In genomic region chr9:125189361-125190289, GRCh38 we compare ENCODE assay signal across 8 cellular contexts. TPM values are rescaled to one million over a fixed set of nuclear protein-coding genes. Genes with fewer than 3 reads are reported as not detected.
DNase-seq lines count a peak whose midpoint lies in the region; ATAC-seq, FAIRE-seq and TF ChIP-seq lines count a peak whose summit lies in the region.

PPP6C (minus strand) TSS chr9:125189803; CDS start chr9:125189718, 85 bp downstream.

- no peaks in the 10 kb centered on the region for H3K36me3 ChIP-seq in BJ (ENCODE audit: control insufficient read depth, insufficient read depth, low read length)
- H3K36me3 ChIP-seq in colonic mucosa = no peaks in the 10 kb centered on the region

- peak; percentile 80 for TF ChIP-seq CTCF in BJ (IDR thresholded peaks at IDR 0.05; ENCODE audit: insufficient read depth, low read depth, low read length)
- peak; percentile 52 for TF ChIP-seq CTCF in colonic mucosa (IDR thresholded peaks at IDR 0.05)

- CTCF ChIA-PET in BJ (lab: Yijun Ruan, JAX) = no interaction called here

- DNase-seq in BJ (ENCODE audit: low read depth) (peak; percentile 76), GM19239 (ENCODE audit: insufficient read length, low spot score) (peak; percentile 93), NCI-H524 treated with DMSO at 0.1 percent for 48 hours (lab: John Stamatoyannopoulos, UW) (peak; percentile 88), colonic mucosa (peak; percentile 97), left colon (peak; percentile 98 to 99)
- peak; percentile 99 for DNase-seq in activated CD4-positive, alpha-beta T cell treated with anti-CD3 and anti-CD28 coated beads for 48 hours
- DNase-seq in stimulated activated CD4-positive, alpha-beta T cell treated with anti-CD3 and anti-CD28 coated beads, Interleukin-1b, Interleukin-23, amount 100 ng/mL, for 48 hours = peak; percentile 98

- peak within 1 kb of the TSS; percentile 100 for H3K4me3 ChIP-seq in BJ (ENCODE audit: low read depth, low read length)
- peak within 1 kb of the TSS; percentile 98 for H3K4me3 ChIP-seq in colonic mucosa

- peak; percentile 84 for FAIRE-seq in GM19239 (lab: Jason Lieb, UNC)

- H3K9me3 ChIP-seq in colonic mucosa = no peaks in the 10 kb centered on the region

- peak within 1 kb of the TSS; percentile 90 to 99 for H3K9ac ChIP-seq in colonic mucosa (ENCODE audit: low read depth in 2 of 2, low read length in 2 of 2)

- intact Hi-C loops in colonic mucosa (cut with DNase I) (no loop called here), left colon (cut with DNase I, micrococcal nuclease) (no loop called here)

- POLR2A ChIA-PET in BJ (lab: Charles Lee) = no interaction called here

- H3K27me3 ChIP-seq in BJ (ENCODE audit: control insufficient read depth, insufficient read depth, low read length) (no peaks in the 10 kb centered on the region), colonic mucosa (no peaks in the 10 kb centered on the region)

- peak within 1 kb of the TSS; percentile 81 for H3K27ac ChIP-seq in colonic mucosa

- H3K4me1 ChIP-seq in colonic mucosa = peaks cover 6% of the 10 kb centered on the region

- peak; percentile 90 for ATAC-seq in HG03457 (IDR thresholded peaks at IDR 0.05; ENCODE audit: unreplicated experiment)
- peak; percentile 97 for ATAC-seq in left colon

RNA-seq across cellular contexts. Expression of gene PPP6C, which starts in this region (rescaled TPM):
- polyA plus RNA-seq in BJ (2011; rRNA removed) = 7.7 and 19.5 TPM in 2 replicates
- 9.6 and 12.2 TPM in 2 replicates for polyA minus RNA-seq in BJ (2011; rRNA and poly(A)+ RNA removed)
- total RNA-seq in colonic mucosa (10 to 100 TPM; 48.2 to 54.7 TPM), left colon (10 to 100 TPM; 51.1 to 53.3 TPM)

Comparison
In these comparisons a context has a peak if more than half of its experiments do, and no peak if none do; other contexts are left out.
1. Peak in every context shown above with its lines: DNase-seq, ATAC-seq, H3K4me3 ChIP-seq and H3K27ac ChIP-seq.